8 cellular contexts compared by ENCODE assay signal in the genomic region with DNA sequence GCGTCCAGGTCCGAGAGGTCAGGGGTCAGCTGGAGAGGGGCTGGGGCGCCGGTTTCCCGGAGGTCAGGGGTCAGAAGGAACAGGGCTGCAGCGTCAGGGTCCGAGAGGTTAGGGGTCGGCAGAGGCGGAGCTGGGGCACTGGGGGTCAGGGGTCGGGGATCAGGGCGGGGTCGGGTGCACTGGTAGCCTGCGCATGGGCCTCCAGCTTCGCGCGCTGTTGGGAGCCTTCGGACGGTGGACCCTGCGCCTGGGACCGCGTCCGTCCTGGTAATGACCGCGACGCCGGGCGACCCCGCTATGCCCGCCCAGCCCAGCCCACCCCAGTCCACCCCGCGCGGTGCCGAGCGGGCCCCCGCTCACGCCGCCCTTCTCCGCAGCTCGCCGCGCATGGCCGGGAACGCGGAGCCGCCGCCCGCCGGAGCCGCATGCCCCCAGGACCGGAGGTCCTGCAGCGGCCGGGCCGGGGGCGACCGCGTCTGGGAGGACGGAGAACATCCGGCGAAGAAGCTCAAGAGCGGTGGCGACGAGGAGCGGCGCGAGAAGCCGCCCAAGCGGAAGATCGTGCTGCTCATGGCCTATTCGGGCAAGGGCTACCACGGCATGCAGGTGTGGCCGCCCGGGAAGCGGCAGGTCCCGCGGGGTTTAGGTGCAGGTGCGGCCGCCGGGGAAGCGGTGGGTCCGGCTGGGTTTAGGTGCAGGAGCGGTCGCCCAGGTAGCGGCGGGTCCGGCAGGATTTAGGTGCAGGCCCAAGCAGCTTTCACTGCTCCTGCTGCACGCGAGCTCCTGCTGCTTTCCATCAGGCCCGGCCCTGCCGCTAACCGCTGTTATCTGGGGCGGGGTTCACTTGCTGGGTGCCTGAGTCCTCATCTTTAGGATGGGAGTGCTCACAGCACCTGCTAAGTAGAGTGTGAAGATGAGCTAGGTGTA. TPM values are rescaled to one million over a fixed set of nuclear protein-coding genes. Genes with fewer than 3 reads are reported as not detected.
DNase-seq lines count a peak whose midpoint lies in the region; ATAC-seq and TF ChIP-seq lines count a peak whose summit lies in the region.

No MANE protein-coding gene starts in this region.

- DNase-seq in AG10803 (ENCODE audit: low read depth) (peak; percentile 12), NCI-H146 treated with DMSO at 0.1 percent for 48 hours (lab: John Stamatoyannopoulos, UW; ENCODE audit: unreplicated experiment) (peak; percentile 13), right atrium auricular region (ENCODE audit: low spot score) (no peak), gastrocnemius medialis (no peak), NCI-H1092 (lab: John Stamatoyannopoulos, UW) (no peak), NCI-H446 treated with DMSO at 0.1 percent for 48 hours (lab: John Stamatoyannopoulos, UW) (no peak)
- peak; percentile 64 for DNase-seq in activated naive CD4-positive, alpha-beta T cell treated with anti-CD3 and anti-CD28 coated beads, Interleukin-2, amount 10 ng/mL, durations not matched to agents 7 days and 5 days

- ATAC-seq in GM19455 (IDR thresholded peaks at IDR 0.05; ENCODE audit: unreplicated experiment) = peak; percentile 28
- ATAC-seq in gastrocnemius medialis = peak in 1 of 2 donors; percentile 3

- H3K4me1 ChIP-seq in right atrium auricular region (peaks cover 0 to 13% of the 10 kb centered on the region in 2 donors), gastrocnemius medialis (peaks cover 10 to 11% of the 10 kb centered on the region in 2 donors)

- no peaks in the 10 kb centered on the region for H3K9me3 Mint-ChIP-seq in activated naive CD4-positive, alpha-beta T cell treated with anti-CD3 and anti-CD28 coated beads, Interleukin-2, amount 10 ng/mL, durations not matched to agents 7 days and 5 days

- CTCF ChIA-PET in activated naive CD4-positive, alpha-beta T cell treated with anti-CD3 and anti-CD28 coated beads, Interleukin-2, amount 10 ng/mL, durations not matched to agents 7 days and 5 days (lab: Charles Lee) = interaction anchor here (0.7 to 1.2 kb wide), 3 partner anchors 20 to 67 kb away, joined by 3 to 4 read pairs (median 3); a partner anchor contains a TSS

- peaks cover 7% of the 10 kb centered on the region for H3K27me3 Mint-ChIP-seq in activated naive CD4-positive, alpha-beta T cell treated with anti-CD3 and anti-CD28 coated beads, Interleukin-2, amount 10 ng/mL, durations not matched to agents 7 days and 5 days

- H3K27ac Mint-ChIP-seq in activated naive CD4-positive, alpha-beta T cell treated with anti-CD3 and anti-CD28 coated beads, Interleukin-2, amount 10 ng/mL, durations not matched to agents 7 days and 5 days = peak overlapping the region; percentile 95

- H3K9me3 ChIP-seq in right atrium auricular region (no peaks in the 10 kb centered on the region), gastrocnemius medialis (no peaks in the 10 kb centered on the region)

- H3K4me1 Mint-ChIP-seq in activated naive CD4-positive, alpha-beta T cell treated with anti-CD3 and anti-CD28 coated beads, Interleukin-2, amount 10 ng/mL, durations not matched to agents 7 days and 5 days = peaks cover 30% of the 10 kb centered on the region

- no peak for TF ChIP-seq POLR2A in gastrocnemius medialis (IDR thresholded peaks at IDR 0.05)

- peaks cover 25% of the 10 kb centered on the region for H3K36me3 Mint-ChIP-seq in activated naive CD4-positive, alpha-beta T cell treated with anti-CD3 and anti-CD28 coated beads, Interleukin-2, amount 10 ng/mL, durations not matched to agents 7 days and 5 days

- peak overlapping the region; percentile 90 for H3K4me3 ChIP-seq in AG10803 (ENCODE audit: low read length)
- peak overlapping the region; percentile 68 to 76 for H3K4me3 ChIP-seq in right atrium auricular region
- peak overlapping the region; percentile 93 to 100 (median 96) for H3K4me3 ChIP-seq in gastrocnemius medialis

- intact Hi-C loops in gastrocnemius medialis (cut with DNase I; ENCODE audit: low total_unique reads) = loop anchor here (1.0 to 10.0 kb wide), 3 partner anchors 20 to 215 kb away; a partner anchor contains a TSS

- H3K36me3 ChIP-seq in right atrium auricular region (peaks cover 31% of the 10 kb centered on the region), gastrocnemius medialis (peaks cover 0 to 31% of the 10 kb centered on the region in 2 donors)

- in situ Hi-C loops in gastrocnemius medialis (cut with MboI; ENCODE audit: low sequenced_read_pairs in 4 of 4) = no loop called here

- H3K27ac ChIP-seq in right atrium auricular region (peak overlapping the region in 1 of 2 donors; percentile 91), gastrocnemius medialis (peak overlapping the region; percentile 80 to 93 (median 89))

- no peaks in the 10 kb centered on the region for H3K27me3 ChIP-seq in right atrium auricular region
- H3K27me3 ChIP-seq in gastrocnemius medialis = no peaks in the 10 kb centered on the region

- peak overlapping the region; percentile 96 for H3K4me3 Mint-ChIP-seq in activated naive CD4-positive, alpha-beta T cell treated with anti-CD3 and anti-CD28 coated beads, Interleukin-2, amount 10 ng/mL, durations not matched to agents 7 days and 5 days

- no peak for TF ChIP-seq CTCF in AG10803 (conservative IDR thresholded peaks at IDR 0.05; ENCODE audit: low read length)
- TF ChIP-seq CTCF in right atrium auricular region (IDR thresholded peaks at IDR 0.05) = no peak
- TF ChIP-seq CTCF in gastrocnemius medialis (IDR thresholded peaks at IDR 0.05 in 4 of 5, conservative IDR thresholded peaks at IDR 0.05 in 1 of 5) = no peak

RNA-seq across cellular contexts. Expression of a gene that starts 0.7 kb away (rescaled TPM):
- total RNA-seq in right atrium auricular region (10 to 100 TPM in 1 of 2 donors, 1 to 10 TPM in 1; 5.0 to 10.3 TPM), gastrocnemius medialis (10 to 100 TPM; 10.4 to 29.0 (median 12.2) TPM)

RNA-seq across cellular contexts. Expression of a gene that starts 19.9 kb away (rescaled TPM):
- 10 to 100 TPM; 10.5 to 15.5 TPM for total RNA-seq in right atrium auricular region
- total RNA-seq in gastrocnemius medialis = 10 to 100 TPM; 11.9 to 17.4 (median 15.0) TPM

RNA-seq across cellular contexts. Expression of a gene that starts 35.4 kb away (rescaled TPM):
- total RNA-seq in right atrium auricular region (10 to 100 TPM; 16.2 to 23.4 TPM), gastrocnemius medialis (10 to 100 TPM; 27.9 to 81.2 (median 48.6) TPM)

Comparison
In these comparisons a context has a peak if more than half of its experiments do, and no peak if none do; other contexts are left out.
1. DNase-seq: peak in AG10803 (single experiment), NCI-H146 treated with DMSO at 0.1 percent for 48 hours (single experiment) and activated naive CD4-positive, alpha-beta T cell treated with anti-CD3 and anti-CD28 coated beads, Interleukin-2, amount 10 ng/mL, durations not matched to agents 7 days and 5 days (single experiment); none in right atrium auricular region (single experiment), gastrocnemius medialis (0 of 2), NCI-H1092 (single experiment) and NCI-H446 treated with DMSO at 0.1 percent for 48 hours (single experiment).
2. Peak in every context shown above with its lines, with median percentiles within 50 percentile points of each other: H3K4me3 ChIP-seq.